Comparison of ENCODE assay signal across 8 cellular contexts in genomic region chr9:40177403-40177802, GRCh38.
A peak's percentile ranks its signal among the peaks of the same experiment; 100 is the strongest.
DNase-seq lines count a peak whose midpoint lies in the region; TF ChIP-seq lines count a peak whose summit lies in the region.
"Not testable (repeated sequence)": the region's sequence is repeated elsewhere in the genome, so short reads cannot be mapped to it uniquely, and the experiment has no call there.

No MANE protein-coding gene starts in this region.

- not testable (repeated sequence) for H3K9me3 Mint-ChIP-seq in H9

- H3K23ac ChIP-seq in H9 (ENCODE audit: insufficient read length, low read depth, low read length): not testable (repeated sequence)

- intact Hi-C loops in left ventricle myocardium inferior (cut with micrococcal nuclease): not testable (repeated sequence)

- not testable (repeated sequence) for H3K4ac ChIP-seq in H9 (ENCODE audit: low read depth, low read length)

- not testable (repeated sequence) for H4K5ac ChIP-seq in H9 (ENCODE audit: insufficient read length, low read depth, low read length)

- not testable (repeated sequence) for H3K9ac ChIP-seq in H9 (ENCODE audit: extremely low read depth, insufficient read length, low read length)

- not testable (repeated sequence) for H3K27me3 Mint-ChIP-seq in H9 (ENCODE audit: low read depth)

- not testable (repeated sequence) for H2AK5ac ChIP-seq in H9 (ENCODE audit: insufficient read length, low read length)

- DNase-seq in BJ (ENCODE audit: low read depth); fibroblast of the aortic adventitia (ENCODE audit: low read depth): not testable (repeated sequence)
- DNase-seq in H9 (peak; percentile 34), SW480 (ENCODE audit: low spot score) (peak; percentile 5), brain pericyte (ENCODE audit: low read depth, low spot score) (peak; percentile 58), left ventricle myocardium inferior (peak; percentile 24), myocyte (ENCODE audit: low read depth) (peak; percentile 2), skeletal muscle cell (ENCODE audit: low read depth) (peak; percentile 3)

- not testable (repeated sequence) for H3K27ac Mint-ChIP-seq in H9

- H3K27me3 ChIP-seq in BJ (ENCODE audit: control insufficient read depth, insufficient read depth, low read length); H9 (ENCODE audit: insufficient read depth, low read length); left ventricle myocardium inferior (ENCODE audit: low read depth): not testable (repeated sequence)

- not testable (repeated sequence) for H3K4me1 ChIP-seq in H9 (ENCODE audit: insufficient read depth, low read length); left ventricle myocardium inferior

- H3K36me3 ChIP-seq in BJ (ENCODE audit: control insufficient read depth, insufficient read depth, low read length); left ventricle myocardium inferior: not testable (repeated sequence)

- H3K4me2 ChIP-seq in H9 (ENCODE audit: insufficient read depth, insufficient read length, low read length): not testable (repeated sequence)

- not testable (repeated sequence) for H3K56ac ChIP-seq in H9 (ENCODE audit: insufficient read length, low read depth, low read length)

- H2BK120ac ChIP-seq in H9 (ENCODE audit: low read depth, low read length, poor library complexity, severe bottlenecking): not testable (repeated sequence)

- not testable (repeated sequence) for H2BK20ac ChIP-seq in H9 (ENCODE audit: low read depth, low read length, poor library complexity, severe bottlenecking)

- POLR2A ChIA-PET in BJ (lab: Charles Lee): not testable (repeated sequence)

- not testable (repeated sequence) for H3T11ph ChIP-seq in H9 (ENCODE audit: low read length)

- H3K4me3 ChIP-seq in BJ (ENCODE audit: low read depth, low read length); fibroblast of the aortic adventitia (ENCODE audit: low read depth, low read length); skeletal muscle cell (ENCODE audit: low read depth, low read length): not testable (repeated sequence)
- peak overlapping the region; percentile 11 for H3K4me3 ChIP-seq in left ventricle myocardium inferior

- H3K23me2 ChIP-seq in H9 (ENCODE audit: insufficient read length, low read depth, low read length, poor library complexity, severe bottlenecking): not testable (repeated sequence)

- CTCF ChIA-PET in BJ (lab: Yijun Ruan, JAX): not testable (repeated sequence)

- no CpG with 5 or more reads among the region's 23 CpGs for WGBS in H9 (ENCODE audit: extremely low coverage, insufficient read length, low lambda C conversion rate)

- H4K8ac ChIP-seq in H9 (replicated peaks; ENCODE audit: insufficient read length, low read depth, low read length): not testable (repeated sequence)

- H2AFZ ChIP-seq in H9 (ENCODE audit: low read length): not testable (repeated sequence)

- H2BK15ac ChIP-seq in H9 (ENCODE audit: low read depth, low read length): not testable (repeated sequence)

- H3K79me1 ChIP-seq in H9 (ENCODE audit: insufficient read depth, low read depth, low read length, poor library complexity, severe bottlenecking): not testable (repeated sequence)

- not testable (repeated sequence) for H3K79me2 ChIP-seq in H9 (ENCODE audit: insufficient read depth, low read length)

- not testable (repeated sequence) for H3K4me3 Mint-ChIP-seq in H9

- H4K20me1 ChIP-seq in H9 (ENCODE audit: control insufficient read depth, insufficient read depth, insufficient read length): not testable (repeated sequence)

- not testable (repeated sequence) for H2BK5ac ChIP-seq in H9 (ENCODE audit: insufficient read length, low read length)

- H3K18ac ChIP-seq in H9 (ENCODE audit: insufficient read length, low read depth, low read length): not testable (repeated sequence)

- TF ChIP-seq CTCF in BJ (IDR thresholded peaks at IDR 0.05; ENCODE audit: insufficient read depth, low read depth, low read length) (peak; percentile 21), H9 (conservative IDR thresholded peaks at IDR 0.05) (peak; percentile 32; the same call in 2 of the 3 replicates), fibroblast of the aortic adventitia (IDR thresholded peaks at IDR 0.05; ENCODE audit: insufficient read depth, low read length) (peak; percentile 7), left ventricle myocardium inferior (IDR thresholded peaks at IDR 0.05; ENCODE audit: borderline replicate concordance) (peak; percentile 35)

- not testable (repeated sequence) for H3K36me3 Mint-ChIP-seq in H9 (ENCODE audit: insufficient read depth in 1 of 3, low read depth in 3 of 3)

- H4K91ac ChIP-seq in H9 (ENCODE audit: insufficient read length, low read depth, low read length): not testable (repeated sequence)

- not testable (repeated sequence) for H3K9me3 ChIP-seq in H9 (ENCODE audit: control insufficient read depth, low read depth, low read length); left ventricle myocardium inferior (replicated peaks)

- H3K27ac ChIP-seq in H9 (ENCODE audit: insufficient read length, low read depth, low read length); left ventricle myocardium inferior (replicated peaks): not testable (repeated sequence)

- H3K14ac ChIP-seq in H9 (ENCODE audit: insufficient read depth, low read length): not testable (repeated sequence)

- not testable (repeated sequence) for H2BK12ac ChIP-seq in H9 (ENCODE audit: insufficient read length, low read depth, low read length)

- H3K4me1 Mint-ChIP-seq in H9: peaks cover 17 to 21% of the 10 kb centered on the region in 2 experiments
